ENCODE assay signal across 1 cellular context in genomic region chr15:67103432-67103831, GRCh38.
TF ChIP-seq lines count a peak whose summit lies in the region.

No MANE protein-coding gene starts in this region.

TF ChIP-seq in H1, 55 proteins besides CTCF, POLR2A, EP300 and RAD21 (continued from another document):
- no peak for TF ChIP-seq GTF2F1 (IDR thresholded peaks at IDR 0.05; ENCODE audit: borderline replicate concordance, low read depth, low read length)
